In genomic region chr9:113886471-113886870, GRCh38 we compare ENCODE assay signal across 2 cellular contexts.
TF ChIP-seq lines count a peak whose summit lies in the region.

No MANE protein-coding gene starts in this region.

TF ChIP-seq in liver, 16 proteins besides CTCF, POLR2A, EP300 and RAD21 (continued from another document):
- TF ChIP-seq REST (IDR thresholded peaks at IDR 0.05) (no peak), NR2F2 (IDR thresholded peaks at IDR 0.05) (no peak), SP1 (IDR thresholded peaks at IDR 0.05) (no peak), ZBTB33 (IDR thresholded peaks at IDR 0.05) (no peak), TAF1 (conservative IDR thresholded peaks at IDR 0.05) (no peak), HNF4G (IDR thresholded peaks at IDR 0.05) (no peak), MAX (IDR thresholded peaks at IDR 0.05) (no peak), EGR1 (IDR thresholded peaks at IDR 0.05; ENCODE audit: low read depth in 2 of 2) (no peak)
TF ChIP-seq in liver: peak in this region for 0.

TF ChIP-seq in HepG2, 621 proteins besides CTCF, POLR2A, EP300 and RAD21 (continued from another document):
- TF ChIP-seq ZBTB39 (CRISPR knock-in tag; IDR thresholded peaks at IDR 0.05) = no peak
- TF ChIP-seq ZNF549 (CRISPR knock-in tag; IDR thresholded peaks at IDR 0.05) = no peak
- TF ChIP-seq MIXL1 (CRISPR knock-in tag; IDR thresholded peaks at IDR 0.05) = no peak
- no peak for TF ChIP-seq ARNT2 (CRISPR knock-in tag; IDR thresholded peaks at IDR 0.05; ENCODE audit: low read depth)
- no peak for TF ChIP-seq SRSF1 (optimal IDR thresholded peaks at IDR 0.05; ENCODE audit: low read depth, low read length)
- TF ChIP-seq ZNF75D (CRISPR knock-in tag; IDR thresholded peaks at IDR 0.05; ENCODE audit: borderline replicate concordance) = no peak
- no peak for TF ChIP-seq GFI1 (CRISPR knock-in tag; IDR thresholded peaks at IDR 0.05; ENCODE audit: borderline replicate concordance)
- TF ChIP-seq AKAP8 (CRISPR knock-in tag; IDR thresholded peaks at IDR 0.05) = no peak
- no peak for TF ChIP-seq TCF12 (IDR thresholded peaks at IDR 0.05)
- TF ChIP-seq TCF12 (CRISPR knock-in tag; IDR thresholded peaks at IDR 0.05) = no peak
- no peak for TF ChIP-seq KLF6 (CRISPR knock-in tag; IDR thresholded peaks at IDR 0.05)
- no peak for TF ChIP-seq HMGXB4 (CRISPR knock-in tag; IDR thresholded peaks at IDR 0.05; ENCODE audit: borderline replicate concordance in 1 of 2, low read depth in 1 of 2)
- no peak for TF ChIP-seq RFXANK (CRISPR knock-in tag; IDR thresholded peaks at IDR 0.05)
- no peak for TF ChIP-seq ZBTB7A (CRISPR knock-in tag; IDR thresholded peaks at IDR 0.05)
- TF ChIP-seq ZNF782 (CRISPR knock-in tag; IDR thresholded peaks at IDR 0.05; ENCODE audit: borderline replicate concordance) = no peak
- no peak for TF ChIP-seq ZNF616 (CRISPR knock-in tag; IDR thresholded peaks at IDR 0.05; ENCODE audit: low read depth)
- TF ChIP-seq ZNF563 (CRISPR knock-in tag; IDR thresholded peaks at IDR 0.05) = no peak
- no peak for TF ChIP-seq ZZZ3 (CRISPR knock-in tag; IDR thresholded peaks at IDR 0.05; ENCODE audit: borderline replicate concordance)
- no peak for TF ChIP-seq ERF (CRISPR knock-in tag; IDR thresholded peaks at IDR 0.05)
